In the genomic region with DNA sequence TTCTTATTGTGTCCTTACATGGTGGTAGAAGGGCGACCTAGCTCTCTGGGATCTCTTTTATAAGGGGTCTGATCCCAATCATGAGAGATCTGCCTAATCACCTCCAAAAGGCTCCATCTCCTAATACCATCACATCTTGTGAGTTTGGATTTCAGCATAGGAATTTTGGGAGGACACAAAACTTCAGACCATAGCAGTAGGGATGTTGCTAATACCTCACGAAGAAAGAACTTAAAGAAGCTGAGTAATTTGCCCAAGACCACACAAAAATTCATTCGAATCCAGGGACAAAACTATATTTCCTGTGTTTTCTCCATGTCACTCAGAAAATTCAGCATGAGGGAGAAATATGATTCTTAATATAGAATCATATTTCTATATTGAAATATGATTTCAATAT, we compare ENCODE assay signal across 19 cellular contexts. TPM values are rescaled to one million over a fixed set of nuclear protein-coding genes. Genes with fewer than 3 reads are reported as not detected.
DNase-seq lines count a peak whose midpoint lies in the region; ATAC-seq, FAIRE-seq and TF ChIP-seq lines count a peak whose summit lies in the region.
"Had no signal": no experiment of that assay in that cellular context is flagged by ENCODE, and none has a peak within 500 bp of the region (broad histone marks: within the 10 kb centered on the region; RNA-seq: fewer than 3 reads in every experiment).

No MANE protein-coding gene starts in this region.

- no peak for TF ChIP-seq CTCF in IMR-90 (conservative IDR thresholded peaks at IDR 0.05; ENCODE audit: low read depth, low read length)
- TF ChIP-seq CTCF in brain microvascular endothelial cell (IDR thresholded peaks at IDR 0.05; ENCODE audit: low read depth, low read length, missing control alignments), result no peak
- no peak for TF ChIP-seq CTCF in keratinocyte (optimal IDR thresholded peaks at IDR 0.05 in 1 of 3, IDR thresholded peaks at IDR 0.05 in 1 of 3, conservative IDR thresholded peaks at IDR 0.05 in 1 of 3; ENCODE audit: extremely low read depth in 1 of 3, insufficient read depth in 2 of 3, low read length in 3 of 3)
- TF ChIP-seq CTCF in CD4-positive, alpha-beta T cell (IDR thresholded peaks at IDR 0.05), result no peak

- H2BK5ac ChIP-seq in IMR-90 (ENCODE audit: low read depth, low read length, poor library complexity, severe bottlenecking), result peak overlapping the region; percentile 88

- intact Hi-C loops in IMR-90 (cut with micrococcal nuclease), result no loop called here
- intact Hi-C loops in CD4-positive, alpha-beta T cell (cut with DNase I, micrococcal nuclease), result no loop called here

- H3K79me2 ChIP-seq in ACC112 (ENCODE audit: control insufficient read depth, insufficient read depth, low read length, unreplicated experiment) (peaks cover 48% of the 10 kb centered on the region), keratinocyte (ENCODE audit: control insufficient read depth, insufficient read depth, low read length) (peaks cover 30% of the 10 kb centered on the region)

- DNase-seq in IMR-90 (no peak), brain microvascular endothelial cell (no peak), keratinocyte (ENCODE audit: low read depth, low spot score) (no peak), D341Med (ENCODE audit: low spot score) (no peak), NCI-H226 (no peak)
- no peak for DNase-seq in CD4-positive, alpha-beta T cell
- DNase-seq: CD4-positive, alpha-beta memory T cell; KBM-7; NCI-H1105 treated with DMSO at 0.1 percent for 48 hours; NCI-H1694 treated with DMSO at 0.1 percent for 48 hours; NCI-H2227 treated with DMSO at 0.1 percent for 48 hours; NCI-H524; NCI-H82 had no signal

- no TSS peak for BruUV-seq in IMR-90 (replicated peaks; lab: Mats Ljungman, UMichigan)

- FAIRE-seq in keratinocyte (lab: Jason Lieb, UNC), result no peak
- FAIRE-seq: GM12891, H1 had no signal

- peak overlapping the region; percentile 35; the same call in 1 of the 2 replicates for H4K5ac ChIP-seq in IMR-90 (ENCODE audit: low read depth, low read length)

- no peak overlapping the region; the same call in none of the 2 replicates for H4K91ac ChIP-seq in IMR-90 (ENCODE audit: insufficient read depth, low read depth, low read length)

- peak overlapping the region in 1 of 2 experiments; percentile 22; a peak in 2 of 4 replicates for H4K8ac ChIP-seq in IMR-90 (ENCODE audit: low read depth in 2 of 2, low read length in 2 of 2)

- H2AK9ac ChIP-seq in IMR-90 (replicated peaks; ENCODE audit: low read depth, low read length, poor library complexity), result no peak overlapping the region

- H3K23ac ChIP-seq in IMR-90 (ENCODE audit: low read depth, low read length), result no peak overlapping the region

- POLR2A ChIA-PET in IMR-90 (lab: Charles Lee; ENCODE audit: unreplicated experiment), result no interaction called here
- POLR2A ChIA-PET in CD4-positive, alpha-beta T cell (lab: Charles Lee), result no interaction called here

- dilution Hi-C loops in IMR-90 (cut with HindIII; ENCODE audit: low sequenced_read_pairs, unreplicated experiment), result no loop called here
- dilution Hi-C loops in keratinocyte (cut with MboI; ENCODE audit: extremely low pct_ligation_motif_present, low sequenced_read_pairs), result no loop called here

- H2AFZ ChIP-seq in ACC112 (ENCODE audit: low read length, unreplicated experiment) (no peak overlapping the region), IMR-90 (replicated peaks; ENCODE audit: low read length, poor library complexity) (no peak overlapping the region), keratinocyte (ENCODE audit: control insufficient read depth, low read length) (no peak overlapping the region)

- H2BK20ac ChIP-seq in IMR-90 (ENCODE audit: low read depth, low read length), result peak overlapping the region; percentile 86

- H3K14ac ChIP-seq in IMR-90 (replicated peaks; ENCODE audit: low read depth, low read length), result no peak overlapping the region

- CTCF ChIA-PET in IMR-90 (lab: Yijun Ruan, JAX), result no interaction called here
- CTCF ChIA-PET in CD4-positive, alpha-beta T cell (lab: Charles Lee), result no interaction called here

- peak overlapping the region; percentile 69; the same call in 2 of the 3 replicates for H2BK15ac ChIP-seq in IMR-90 (ENCODE audit: low read depth, low read length)

- H3K56ac ChIP-seq in IMR-90 (ENCODE audit: extremely low read depth, insufficient read depth, low read length), result no peak overlapping the region

- ATAC-seq in IMR-90 (ENCODE audit: low read depth) (no peak), GM21825 (IDR thresholded peaks at IDR 0.05; ENCODE audit: unreplicated experiment) (no peak)
- no peak for ATAC-seq in CD4-positive, alpha-beta T cell (ENCODE audit: poor library complexity)

- H4K20me1 ChIP-seq in IMR-90 (ENCODE audit: insufficient read depth, low read length) (no peaks in the 10 kb centered on the region; the same call in 1 of the 2 replicates), keratinocyte (ENCODE audit: control insufficient read depth, extremely low read depth, insufficient read depth, low read length) (no peaks in the 10 kb centered on the region)

- no peaks in the 10 kb centered on the region for H3K9me3 ChIP-seq in IMR-90 (ENCODE audit: control insufficient read depth, insufficient read depth, low read length)
- H3K9me3 ChIP-seq in keratinocyte (ENCODE audit: control insufficient read depth, low read depth, low read length), result no peaks in the 10 kb centered on the region
- no peaks in the 10 kb centered on the region for H3K9me3 ChIP-seq in CD4-positive, alpha-beta T cell (ENCODE audit: control insufficient read depth, low read length)

- peaks cover 43 to 65% of the 10 kb centered on the region in 2 experiments for H3K79me1 ChIP-seq in IMR-90 (ENCODE audit: low read depth in 1 of 2, low read length in 2 of 2)

- no peak overlapping the region for H3K27ac Mint-ChIP-seq in CD4-positive, alpha-beta T cell

- TF ChIP-seq POLR2A in IMR-90 (IDR thresholded peaks at IDR 0.05; ENCODE audit: low read depth, low read length), result no peak

- H3K9ac ChIP-seq in IMR-90 (ENCODE audit: low read depth, low read length) (no peak overlapping the region), keratinocyte (ENCODE audit: control insufficient read depth, extremely low read depth, insufficient read depth, low read length) (no peak overlapping the region)

- TF ChIP-seq RAD21 in IMR-90 (IDR thresholded peaks at IDR 0.05; ENCODE audit: low read length), result no peak

- H3K4me1 ChIP-seq in ACC112 (ENCODE audit: control insufficient read depth, insufficient read depth, low read length, unreplicated experiment), result peaks cover 63% of the 10 kb centered on the region
- peaks cover 27% of the 10 kb centered on the region for H3K4me1 ChIP-seq in IMR-90 (ENCODE audit: control insufficient read depth, insufficient read depth, low read length)
- peaks cover 61% of the 10 kb centered on the region for H3K4me1 ChIP-seq in keratinocyte (ENCODE audit: control insufficient read depth, extremely low read depth, insufficient read depth, low read length)

- H2AK5ac ChIP-seq in IMR-90 (ENCODE audit: low read depth, low read length), result no peak overlapping the region

- H3K4me3 ChIP-seq in ACC112 (ENCODE audit: low read depth, low read length) (no peak overlapping the region), IMR-90 (ENCODE audit: insufficient read depth, low read depth, low read length) (no peak overlapping the region), brain microvascular endothelial cell (ENCODE audit: low read depth, low read length) (no peak overlapping the region), keratinocyte (ENCODE audit: control insufficient read depth in 2 of 3, extremely low read depth in 1 of 3, insufficient read depth in 2 of 3, low read depth in 1 of 3, low read length in 3 of 3) (no peak overlapping the region)

- H3K27ac ChIP-seq in ACC112 (ENCODE audit: low read depth, low read length), result peak overlapping the region; percentile 92
- H3K27ac ChIP-seq in IMR-90 (ENCODE audit: insufficient read depth, low read length), result no peak overlapping the region
- H3K27ac ChIP-seq in brain microvascular endothelial cell, result peak overlapping the region; percentile 96
- peak overlapping the region; percentile 10 for H3K27ac ChIP-seq in keratinocyte (ENCODE audit: control insufficient read depth, insufficient read depth, low read length)
- H3K27ac ChIP-seq in CD4-positive, alpha-beta T cell (ENCODE audit: low read depth, low read length), result no peak overlapping the region
- H3K27ac ChIP-seq: RWPE1 had no signal

- peaks cover 53% of the 10 kb centered on the region for H3K36me3 ChIP-seq in ACC112 (ENCODE audit: insufficient read depth, low read length)
- peaks cover 15% of the 10 kb centered on the region for H3K36me3 ChIP-seq in IMR-90 (ENCODE audit: control insufficient read depth, insufficient read depth, low read length)
- peaks cover 6% of the 10 kb centered on the region for H3K36me3 ChIP-seq in brain microvascular endothelial cell (replicated peaks)
- H3K36me3 ChIP-seq in keratinocyte (ENCODE audit: control insufficient read depth in 2 of 2, extremely low read depth in 1 of 2, insufficient read depth in 2 of 2, low read length in 2 of 2), result peaks cover 10 to 28% of the 10 kb centered on the region in 2 experiments

- peak overlapping the region; percentile 44; the same call in 1 of the 2 replicates for H3K4ac ChIP-seq in IMR-90 (ENCODE audit: low read depth, low read length)

- H3K9me1 ChIP-seq in IMR-90 (ENCODE audit: insufficient read depth, low read length) (peaks cover 8% of the 10 kb centered on the region; the same call in 1 of the 2 replicates), keratinocyte (ENCODE audit: control insufficient read depth, extremely low read depth, insufficient read depth, low read length) (no peaks in the 10 kb centered on the region)

- WGBS in IMR-90 (ENCODE audit: extremely low coverage in 2 of 2, insufficient read length in 1 of 2), 2 experiments, result no CpG with 5 or more reads among the region's 3 CpGs

- no peak overlapping the region for H3K4me3 Mint-ChIP-seq in CD4-positive, alpha-beta T cell
- H3K4me3 Mint-ChIP-seq: CD4-positive, alpha-beta memory T cell had no signal

- H3K4me2 ChIP-seq in IMR-90 (ENCODE audit: low read depth, low read length), result no peak overlapping the region
- H3K4me2 ChIP-seq in keratinocyte (ENCODE audit: control insufficient read depth, extremely low read depth, insufficient read depth, low read depth, low read length), result no peak overlapping the region

- H3K9me3 Mint-ChIP-seq in CD4-positive, alpha-beta T cell, result no peaks in the 10 kb centered on the region
- H3K9me3 Mint-ChIP-seq: CD4-positive, alpha-beta memory T cell had no signal

- H3K27me3 ChIP-seq in ACC112 (ENCODE audit: insufficient read depth, low read length) (no peaks in the 10 kb centered on the region), IMR-90 (ENCODE audit: control insufficient read depth, insufficient read depth, low read length) (no peaks in the 10 kb centered on the region), brain microvascular endothelial cell (replicated peaks) (no peaks in the 10 kb centered on the region), keratinocyte (ENCODE audit: control insufficient read depth, extremely low read depth, insufficient read depth, low read length) (no peaks in the 10 kb centered on the region)
- no peaks in the 10 kb centered on the region for H3K27me3 ChIP-seq in CD4-positive, alpha-beta T cell (ENCODE audit: control insufficient read depth, insufficient read depth, low read length)

- peak overlapping the region; percentile 78 for H2BK120ac ChIP-seq in IMR-90 (ENCODE audit: low read depth, low read length)

- H3K36me3 Mint-ChIP-seq in CD4-positive, alpha-beta T cell (ENCODE audit: low read depth), result peaks cover 99% of the 10 kb centered on the region

- peaks cover 26% of the 10 kb centered on the region for H3K4me1 Mint-ChIP-seq in CD4-positive, alpha-beta T cell (ENCODE audit: low read depth)

- in situ Hi-C loops in IMR-90 (cut with MboI; ENCODE audit: low sequenced_read_pairs), result no loop called here
- in situ Hi-C loops in brain microvascular endothelial cell (cut with HindIII; ENCODE audit: low pct_ligation_motif_present, low sequenced_read_pairs), result no loop called here

- H3K18ac ChIP-seq in IMR-90 (ENCODE audit: low read depth, low read length), result peak overlapping the region; percentile 39; the same call in 1 of the 2 replicates

- no peaks in the 10 kb centered on the region for H3K27me3 Mint-ChIP-seq in CD4-positive, alpha-beta T cell
- H3K27me3 Mint-ChIP-seq: CD4-positive, alpha-beta memory T cell had no signal

RNA-seq across cellular contexts. Expression of a gene that starts 32.7 kb away (rescaled TPM):
- 33.6 and 50.9 TPM in 2 replicates for total RNA-seq in IMR-90 (2012; rRNA removed)
- 14.1 and 15.7 TPM in 2 replicates for polyA plus RNA-seq in IMR-90 (2012; rRNA removed)
- polyA plus RNA-seq in IMR-90 (2012; cell fraction: cytosol; rRNA removed), result 3.9 and 6.2 TPM in 2 replicates
- polyA plus RNA-seq in IMR-90 (2012; cell fraction: nucleus; rRNA removed; ENCODE audit: low replicate concordance), result 3.0 and 23.7 TPM in 2 replicates
- 24.5 to 50.3 TPM (median 48.7 TPM) in 3 replicates for polyA plus RNA-seq in keratinocyte
- 15.0 TPM for polyA plus RNA-seq in keratinocyte (2011; ENCODE audit: low read depth)
- polyA plus RNA-seq in keratinocyte (2011; cell fraction: cytosol; rRNA removed), result 23.5 and 32.4 TPM in 2 replicates
- polyA plus RNA-seq in keratinocyte (2011; cell fraction: nucleus; rRNA removed), result 44.3 and 51.4 TPM in 2 replicates
- 16.7 and 39.8 TPM in 2 replicates for polyA plus RNA-seq in keratinocyte (2012; ENCODE audit: low replicate concordance)
- polyA minus RNA-seq in keratinocyte, result 28.1 to 51.7 TPM (median 33.3 TPM) in 3 replicates
- 40.3 TPM for polyA minus RNA-seq in keratinocyte (2011; cell fraction: cytosol; rRNA and poly(A)+ RNA removed)
- 30.6 and 76.9 TPM in 2 replicates for polyA minus RNA-seq in keratinocyte (2011; cell fraction: nucleus; rRNA and poly(A)+ RNA removed)
- 10 to 100 TPM; 17.2 to 17.8 TPM for total RNA-seq in CD4-positive, alpha-beta T cell
- total RNA-seq: A172 had no signal

Comparison
In these comparisons a context has a peak if more than half of its experiments do, and no peak if none do; other contexts are left out.
1. H3K27ac ChIP-seq: peak in ACC112 (single experiment), brain microvascular endothelial cell (single experiment) and keratinocyte (single experiment); none in IMR-90 (single experiment) and CD4-positive, alpha-beta T cell (single experiment).